Comparison of ENCODE assay signal across 27 cellular contexts in genomic region chr18:28863396-28863795, GRCh38.
"Had no signal": no experiment of that assay in that cellular context is flagged by ENCODE, and none has a peak within 500 bp of the region (broad histone marks: within the 10 kb centered on the region; RNA-seq: fewer than 3 reads in every experiment).

No MANE protein-coding gene starts in this region.

- H3K27me3 ChIP-seq: heart right ventricle, neutrophil, pancreas, suprapubic skin, transverse colon, vagina had no signal

- H3K4me3 Mint-ChIP-seq: effector memory CD8-positive, alpha-beta T cell; memory B cell; natural killer cell; neural crest cell; stimulated activated naive CD8-positive, alpha-beta T cell treated with anti-CD3 and anti-CD28 coated beads, Interleukin-15, amount 100 ng/mL, for 72 hours had no signal

- ATAC-seq: effector memory CD8-positive, alpha-beta T cell; esophagus mucosa; heart right ventricle; natural killer cell; pancreas; sciatic nerve; stimulated activated naive CD8-positive, alpha-beta T cell treated with anti-CD3 and anti-CD28 coated beads, Interleukin-15, amount 100 ng/mL, for 72 hours had no signal

- H3K36me3 ChIP-seq: heart right ventricle, neutrophil, pancreas, suprapubic skin, transverse colon, vagina had no signal

- H3K4me1 Mint-ChIP-seq: memory B cell; natural killer cell; neural crest cell; stimulated activated naive CD8-positive, alpha-beta T cell treated with anti-CD3 and anti-CD28 coated beads, Interleukin-15, amount 100 ng/mL, for 72 hours had no signal

- H3K27ac Mint-ChIP-seq: effector memory CD8-positive, alpha-beta T cell; memory B cell; natural killer cell; stimulated activated naive CD8-positive, alpha-beta T cell treated with anti-CD3 and anti-CD28 coated beads, Interleukin-15, amount 100 ng/mL, for 72 hours had no signal

- H3K4me3 ChIP-seq: coronary artery, heart right ventricle, lung, pancreas, smooth muscle cell, suprapubic skin, transverse colon, vagina had no signal

- DNase-seq: effector memory CD8-positive, alpha-beta T cell; foreskin melanocyte; glutamatergic neuron; heart right ventricle; hippocampal formation; left cardiac atrium; natural killer cell; pancreas; stimulated activated CD4-positive, alpha-beta T cell treated with anti-CD3 and anti-CD28 coated beads, Interleukin-12 subunit alpha, Interleukin-12 subunit beta, amount 100 ng/mL, for 4 hours; stimulated activated CD4-positive, alpha-beta T cell treated with anti-CD3 and anti-CD28 coated beads, Interleukin-1b, Interleukin-23, amount 100 ng/mL, for 48 hours; stimulated activated CD4-positive, alpha-beta T cell treated with anti-CD3 and anti-CD28 coated beads, Interleukin-4, amount 100 ng/mL, for 1 hour; stimulated activated CD8-positive, alpha-beta memory T cell treated with anti-CD3 and anti-CD28 coated beads, Interleukin-4, amount 100 ng/mL, for 48 hours; stimulated activated naive CD4-positive, alpha-beta T cell; stimulated activated naive CD8-positive, alpha-beta T cell treated with anti-CD3 and anti-CD28 coated beads, Interleukin-15, amount 100 ng/mL, for 72 hours; transverse colon had no signal

- H3K4me1 ChIP-seq: pancreas, suprapubic skin, transverse colon, vagina had no signal

- H3K27ac ChIP-seq: coronary artery, epithelial cell of prostate, heart right ventricle, neutrophil, pancreas, suprapubic skin, transverse colon, vagina had no signal

- H3K9me3 Mint-ChIP-seq: neural crest cell had no signal

- H3K9me3 ChIP-seq: heart right ventricle, neutrophil, pancreas, suprapubic skin, transverse colon, vagina had no signal

- FAIRE-seq: islet of Langerhans, pancreas had no signal

- H3K36me3 Mint-ChIP-seq: memory B cell, natural killer cell had no signal

- H3K4me2 ChIP-seq: smooth muscle cell had no signal

- H3K27me3 Mint-ChIP-seq: effector memory CD8-positive, alpha-beta T cell; memory B cell; stimulated activated naive CD8-positive, alpha-beta T cell treated with anti-CD3 and anti-CD28 coated beads, Interleukin-15, amount 100 ng/mL, for 72 hours had no signal
